Comparison of ENCODE assay signal across 37 cellular contexts in the genomic region with DNA sequence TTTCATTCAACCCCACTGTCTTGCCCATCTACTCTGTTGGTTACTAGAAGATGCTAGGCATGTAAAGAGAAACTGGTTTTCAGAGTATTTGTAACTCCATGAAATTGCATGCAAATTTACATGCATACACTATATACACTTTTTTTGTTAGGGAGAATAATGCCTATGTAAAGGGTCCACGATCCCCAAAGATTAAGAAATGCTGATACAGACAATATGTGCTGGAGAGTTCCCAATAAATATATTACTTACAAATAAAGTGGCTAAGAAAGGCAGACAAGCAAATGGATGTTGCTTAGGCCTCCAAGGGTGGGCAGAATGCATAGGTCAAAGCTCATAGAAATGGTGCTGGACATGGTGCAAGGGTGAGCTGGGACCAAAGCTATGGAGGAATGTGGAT.
"Had no signal": no experiment of that assay in that cellular context is flagged by ENCODE, and none has a peak within 500 bp of the region (broad histone marks: within the 10 kb centered on the region; RNA-seq: fewer than 3 reads in every experiment).

No MANE protein-coding gene starts in this region.

- H3K9me3 Mint-ChIP-seq: activated B cell treated with CpG ODN at 0.5 μM for 24 hours; activated CD4-positive, alpha-beta memory T cell treated with anti-CD3 and anti-CD28 coated beads for 36 hours; activated CD4-positive, alpha-beta T cell treated with anti-CD3 and anti-CD28 coated beads, Interleukin-2, amount 10 ng/mL, durations not matched to agents 24 days and 14 days; activated CD8-positive, alpha-beta T cell treated with anti-CD3 and anti-CD28 coated beads for 36 hours; activated naive CD4-positive, alpha-beta T cell treated with anti-CD3 and anti-CD28 coated beads for 36 hours; activated naive CD4-positive, alpha-beta T cell treated with anti-CD3 and anti-CD28 coated beads, Interleukin-2, amount 50 U/mL, for 72 hours; activated naive CD8-positive, alpha-beta T cell treated with anti-CD3 and anti-CD28 coated beads for 36 hours; activated T-cell treated with anti-CD3 and anti-CD28 coated beads, Interleukin-2, amount 50 U/mL, for 4 hours; activated T-cell treated with anti-CD3 and anti-CD28 coated beads, Interleukin-2, amount 50 U/mL, for 72 hours; activated T-helper 1 cell treated with anti-CD3 and anti-CD28 coated beads, Interleukin-12 subunit alpha, Interleukin-12 subunit beta, Interleukin-2, Interleukin-4 antibody, amounts not matched to agents 30 ng/mL and 10 ng/mL and 1 ng/mL, durations not matched to agents 14 hours and 24 hours and 36 hours; activated T-helper 17 cell treated with anti-CD3 and anti-CD28 coated beads, Interleukin-2, amount 50 U/mL, for 72 hours; brain; central memory CD8-positive, alpha-beta T cell; T-helper 1 cell treated with Interleukin-12 subunit alpha and Interleukin-12 subunit beta and Interleukin-4 antibody, amounts not matched to agents 30 μg/mL and 1 μg/mL, for 36 hours; T-helper 2 cell treated with Interferon-gamma antibody and Interleukin-4, amounts not matched to agents 5 μg/mL and 100 μg/mL, for 36 hours had no signal

- H3K27ac Mint-ChIP-seq: activated B cell treated with CpG ODN at 0.5 μM for 24 hours; activated CD4-positive, alpha-beta memory T cell treated with anti-CD3 and anti-CD28 coated beads for 36 hours; activated CD4-positive, alpha-beta T cell treated with anti-CD3 and anti-CD28 coated beads, Interleukin-2, amount 10 ng/mL, durations not matched to agents 24 days and 14 days; activated CD8-positive, alpha-beta T cell treated with anti-CD3 and anti-CD28 coated beads for 36 hours; activated naive CD4-positive, alpha-beta T cell treated with anti-CD3 and anti-CD28 coated beads for 36 hours; activated naive CD4-positive, alpha-beta T cell treated with anti-CD3 and anti-CD28 coated beads, Interleukin-2, amount 50 U/mL, for 72 hours; activated naive CD8-positive, alpha-beta T cell treated with anti-CD3 and anti-CD28 coated beads for 36 hours; activated T-cell treated with anti-CD3 and anti-CD28 coated beads, Interleukin-2, amount 50 U/mL, for 72 hours; activated T-helper 1 cell treated with anti-CD3 and anti-CD28 coated beads, Interleukin-12 subunit alpha, Interleukin-12 subunit beta, Interleukin-2, Interleukin-4 antibody, amounts not matched to agents 30 ng/mL and 10 ng/mL and 1 ng/mL, durations not matched to agents 14 hours and 24 hours and 36 hours; activated T-helper 17 cell treated with anti-CD3 and anti-CD28 coated beads, Interleukin-2, amount 50 U/mL, for 72 hours; T-helper 1 cell treated with Interleukin-12 subunit alpha and Interleukin-12 subunit beta and Interleukin-4 antibody, amounts not matched to agents 30 μg/mL and 1 μg/mL, for 36 hours; T-helper 2 cell treated with Interferon-gamma antibody and Interleukin-4, amounts not matched to agents 5 μg/mL and 100 μg/mL, for 36 hours had no signal

- H3K36me3 ChIP-seq: adrenal gland, cardiac muscle cell had no signal

- FAIRE-seq: bronchial epithelial cell, TTC549 had no signal

- ATAC-seq: activated CD8-positive, alpha-beta T cell treated with anti-CD3 and anti-CD28 coated beads for 36 hours; activated naive CD4-positive, alpha-beta T cell treated with anti-CD3 and anti-CD28 coated beads, Interleukin-2, amount 50 U/mL, for 72 hours; activated T-cell treated with anti-CD3 and anti-CD28 coated beads, Interleukin-2, amount 50 U/mL, for 4 hours; activated T-cell treated with anti-CD3 and anti-CD28 coated beads, Interleukin-2, amount 50 U/mL, for 72 hours; activated T-helper 17 cell treated with anti-CD3 and anti-CD28 coated beads, Interleukin-2, amount 50 U/mL, for 72 hours had no signal

- H3K27ac ChIP-seq: adrenal gland, cardiac muscle cell, VCaP had no signal

- H3K9me3 ChIP-seq: adrenal gland had no signal

- H3K27me3 Mint-ChIP-seq: brain had no signal

- DNase-seq: activated B cell treated with CpG ODN at 0.5 μM for 24 hours; activated CD4-positive, alpha-beta memory T cell treated with anti-CD3 and anti-CD28 coated beads for 36 hours; activated CD4-positive, alpha-beta T cell treated with anti-CD3 and anti-CD28 coated beads for 4 hours; activated CD4-positive, alpha-beta T cell treated with anti-CD3 and anti-CD28 coated beads, Interleukin-2, amount 10 ng/mL, durations not matched to agents 24 days and 14 days; activated CD4-positive, alpha-beta T cell treated with anti-CD3 and anti-CD28 coated beads, Interleukin-2, amount 50 U/mL, for 1 hour; activated CD4-positive, alpha-beta T cell treated with anti-CD3 and anti-CD28 coated beads, Interleukin-2, amount 50 U/mL, for 4 hours; activated CD4-positive, CD25-positive, alpha-beta regulatory T cell treated with anti-CD3 and anti-CD28 coated beads, Interleukin-2, amount 50 U/mL, for 72 hours; activated CD8-positive, alpha-beta memory T cell treated with anti-CD3 and anti-CD28 coated beads, Interleukin-2, amount 50 U/mL, for 4 hours; activated CD8-positive, alpha-beta T cell treated with anti-CD3 and anti-CD28 coated beads for 36 hours; activated effector memory CD4-positive, alpha-beta T cell treated with anti-CD3 and anti-CD28 coated beads, Interleukin-2, amount 50 U/mL, for 16 hours; activated gamma-delta T cell treated with Interleukin-2 at 50 U/mL for 16 hours; activated naive CD4-positive, alpha-beta T cell; activated naive CD4-positive, alpha-beta T cell treated with anti-CD3 and anti-CD28 coated beads for 36 hours; activated naive CD4-positive, alpha-beta T cell treated with anti-CD3 and anti-CD28 coated beads, Interleukin-2, amount 50 U/mL, for 16 hours; activated naive CD8-positive, alpha-beta T cell treated with anti-CD3 and anti-CD28 coated beads for 36 hours; activated T-cell treated with anti-CD3 and anti-CD28 coated beads for 4 hours; activated T-cell treated with anti-CD3 and anti-CD28 coated beads, Interleukin-2, amount 50 U/mL, for 1 hour; activated T-cell treated with anti-CD3 and anti-CD28 coated beads, Interleukin-2, amount 50 U/mL, for 4 hours; activated T-cell treated with anti-CD3 and anti-CD28 coated beads, Interleukin-2, amount 50 U/mL, for 72 hours; adrenal gland; amniotic stem cell; aorta; caudate nucleus; cerebellar nuclear complex; T-helper 2 cell; T-helper 9 cell had no signal

- H3K27me3 ChIP-seq: adrenal gland, cardiac muscle cell had no signal

- H3K4me3 ChIP-seq: adrenal gland, cardiac muscle cell had no signal

- H3K36me3 Mint-ChIP-seq: activated CD4-positive, alpha-beta memory T cell treated with anti-CD3 and anti-CD28 coated beads for 36 hours; activated naive CD4-positive, alpha-beta T cell treated with anti-CD3 and anti-CD28 coated beads, Interleukin-2, amount 50 U/mL, for 72 hours; activated naive CD8-positive, alpha-beta T cell treated with anti-CD3 and anti-CD28 coated beads for 36 hours; brain had no signal

- H3K4me3 Mint-ChIP-seq: activated B cell treated with CpG ODN at 0.5 μM for 24 hours; activated CD4-positive, alpha-beta memory T cell treated with anti-CD3 and anti-CD28 coated beads for 36 hours; activated CD4-positive, alpha-beta T cell treated with anti-CD3 and anti-CD28 coated beads, Interleukin-2, amount 10 ng/mL, durations not matched to agents 24 days and 14 days; activated CD8-positive, alpha-beta T cell treated with anti-CD3 and anti-CD28 coated beads for 36 hours; activated naive CD4-positive, alpha-beta T cell treated with anti-CD3 and anti-CD28 coated beads for 36 hours; activated naive CD8-positive, alpha-beta T cell treated with anti-CD3 and anti-CD28 coated beads for 36 hours; activated T-cell treated with anti-CD3 and anti-CD28 coated beads, Interleukin-2, amount 50 U/mL, for 4 hours; activated T-cell treated with anti-CD3 and anti-CD28 coated beads, Interleukin-2, amount 50 U/mL, for 72 hours; activated T-helper 1 cell treated with anti-CD3 and anti-CD28 coated beads, Interleukin-12 subunit alpha, Interleukin-12 subunit beta, Interleukin-2, Interleukin-4 antibody, amounts not matched to agents 30 ng/mL and 10 ng/mL and 1 ng/mL, durations not matched to agents 14 hours and 24 hours and 36 hours; activated T-helper 17 cell treated with anti-CD3 and anti-CD28 coated beads, Interleukin-2, amount 50 U/mL, for 72 hours; brain; central memory CD8-positive, alpha-beta T cell; T-helper 1 cell treated with Interleukin-12 subunit alpha and Interleukin-12 subunit beta and Interleukin-4 antibody, amounts not matched to agents 30 μg/mL and 1 μg/mL, for 36 hours; T-helper 2 cell treated with Interferon-gamma antibody and Interleukin-4, amounts not matched to agents 5 μg/mL and 100 μg/mL, for 36 hours had no signal

- H3K4me1 ChIP-seq: adrenal gland had no signal

- H3K4me1 Mint-ChIP-seq: activated B cell treated with CpG ODN at 0.5 μM for 24 hours; activated CD4-positive, alpha-beta T cell treated with anti-CD3 and anti-CD28 coated beads, Interleukin-2, amount 10 ng/mL, durations not matched to agents 24 days and 14 days; activated naive CD8-positive, alpha-beta T cell treated with anti-CD3 and anti-CD28 coated beads for 36 hours; activated T-helper 17 cell treated with anti-CD3 and anti-CD28 coated beads, Interleukin-2, amount 50 U/mL, for 72 hours; central memory CD8-positive, alpha-beta T cell had no signal
